ENCODE assay signal across 10 cellular contexts in the genomic region with DNA sequence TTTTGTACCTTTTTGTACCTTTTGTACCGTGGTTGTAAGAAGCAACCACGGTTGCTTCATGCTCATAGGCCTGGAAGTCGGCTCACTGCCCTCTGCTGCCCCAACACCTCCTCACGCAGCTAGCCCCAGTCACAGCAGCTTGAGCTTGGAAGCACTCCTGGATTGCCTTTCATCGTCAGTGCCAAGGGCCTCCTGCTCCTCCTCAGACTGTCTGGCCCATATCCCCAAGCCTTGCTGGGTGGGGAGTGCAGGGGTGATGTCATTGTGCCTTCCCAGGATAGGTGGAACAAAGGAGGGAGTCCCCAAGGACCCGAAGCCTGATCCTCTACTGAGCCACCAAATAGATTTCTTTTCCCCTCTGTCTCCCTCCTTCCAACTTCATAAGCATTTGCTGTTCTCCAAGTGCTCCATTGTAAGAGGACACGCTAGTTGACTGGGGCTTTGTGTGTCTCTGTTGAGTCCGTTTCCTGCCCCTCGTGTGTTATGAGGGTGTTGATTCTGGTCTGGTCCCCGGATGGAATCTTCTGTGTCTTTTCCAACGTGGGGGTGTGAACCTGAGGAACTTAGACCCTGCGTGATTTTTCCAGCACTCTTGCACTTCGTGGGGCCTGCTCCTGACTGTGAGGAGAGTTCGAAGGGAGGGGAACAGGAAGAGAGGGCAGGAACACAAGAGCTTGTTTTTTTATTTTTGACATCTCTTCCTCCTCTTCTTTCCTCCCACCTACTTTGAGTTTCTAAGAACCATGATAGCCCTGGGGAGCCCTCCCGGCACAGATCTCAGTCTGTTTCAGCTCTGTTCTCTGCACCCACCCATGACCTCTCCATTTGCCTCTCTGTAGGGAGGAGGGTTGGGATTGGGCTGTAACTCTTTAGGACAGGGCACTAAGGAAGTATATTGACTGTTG.
DNase-seq lines count a peak whose midpoint lies in the region; ATAC-seq, FAIRE-seq and TF ChIP-seq lines count a peak whose summit lies in the region.
"Had no signal": no experiment of that assay in that cellular context is flagged by ENCODE, and none has a peak within 500 bp of the region (broad histone marks: within the 10 kb centered on the region; RNA-seq: fewer than 3 reads in every experiment).

No MANE protein-coding gene starts in this region.

- no peak for TF ChIP-seq CTCF in adrenal gland (IDR thresholded peaks at IDR 0.05)
- TF ChIP-seq CTCF in HepG2 (CRISPR knock-in tag; IDR thresholded peaks at IDR 0.05): no peak

- ATAC-seq in HepG2: peak; percentile 15
- no peak for ATAC-seq in GM21786 (IDR thresholded peaks at IDR 0.05; ENCODE audit: unreplicated experiment)
- ATAC-seq in GM18498 (IDR thresholded peaks at IDR 0.05; ENCODE audit: unreplicated experiment): no peak
- no peak for ATAC-seq in HG03196 (IDR thresholded peaks at IDR 0.05; ENCODE audit: unreplicated experiment)
- ATAC-seq: SK-N-SH treated with all-trans-retinoic acid at 6 μM for 48 hours had no signal

- TF ChIP-seq POLR2A in adrenal gland (IDR thresholded peaks at IDR 0.05) (no peak), HepG2 (IDR thresholded peaks at IDR 0.05; ENCODE audit: insufficient read depth in 1 of 2, low read depth in 2 of 2, low read length in 2 of 2) (no peak; a peak in 1 of 4 replicates)

- no peaks in the 10 kb centered on the region for H3K27me3 ChIP-seq in adrenal gland
- H3K27me3 ChIP-seq in HepG2 (ENCODE audit: control insufficient read depth in 1 of 2, insufficient read depth in 2 of 2, low read length in 2 of 2): no peaks in the 10 kb centered on the region
- no peaks in the 10 kb centered on the region for H3K27me3 ChIP-seq in subcutaneous abdominal adipose tissue (ENCODE audit: control insufficient read depth in 5 of 5, insufficient read depth in 4 of 5, low read length in 5 of 5)

- peaks cover 71% of the 10 kb centered on the region for H4K20me1 ChIP-seq in HepG2 (ENCODE audit: insufficient read depth, low read length)

- H3K9me3 ChIP-seq in adrenal gland (replicated peaks in 1 of 3): no peaks in the 10 kb centered on the region
- H3K9me3 ChIP-seq in HepG2 (ENCODE audit: low read length): no peaks in the 10 kb centered on the region
- H3K9me3 ChIP-seq in subcutaneous abdominal adipose tissue (ENCODE audit: control insufficient read depth in 5 of 5, low read length in 5 of 5): no peaks in the 10 kb centered on the region

- CTCF ChIA-PET in HepG2 (lab: Yijun Ruan, JAX; ENCODE audit: low intra/inter-chr PET ratio, low total read pairs): no interaction called here

- H3K4me1 ChIP-seq in adrenal gland (replicated peaks in 1 of 2) (peaks cover 34 to 79% of the 10 kb centered on the region in 2 donors), HepG2 (ENCODE audit: insufficient read depth, low read length) (peaks cover 88% of the 10 kb centered on the region), subcutaneous abdominal adipose tissue (ENCODE audit: control insufficient read depth in 5 of 5, insufficient read depth in 5 of 5, low read length in 5 of 5) (peaks cover 16 to 60% (median 52%) of the 10 kb centered on the region in 5 donors)

- DNase-seq in NCI-H1436 (lab: John Stamatoyannopoulos, UW): peak; percentile 13
- no peak for DNase-seq in NCI-H1436 treated with DMSO at 0.1 percent for 48 hours (lab: John Stamatoyannopoulos, UW)
- peak in 2 of 7 donors; percentile 51 to 54 for DNase-seq in adrenal gland
- DNase-seq in HepG2 (ENCODE audit: low spot score): no peak
- DNase-seq: 8988T had no signal

- POLR2A ChIA-PET in HepG2 (lab: Yijun Ruan, JAX): interaction anchor here (1.4 kb wide), 1 partner anchor 20 kb away, joined by 3 read pairs; no protein-coding TSS in a partner anchor

- H3K36me3 ChIP-seq in adrenal gland (replicated peaks in 1 of 2) (peaks cover 0 to 9% of the 10 kb centered on the region in 2 donors), HepG2 (replicated peaks in 1 of 2; ENCODE audit: control insufficient read depth in 1 of 2, insufficient read depth in 2 of 2, low read length in 2 of 2) (peaks cover 55 to 80% of the 10 kb centered on the region in 2 experiments), subcutaneous abdominal adipose tissue (ENCODE audit: control insufficient read depth in 5 of 5, insufficient read depth in 5 of 5, low read length in 5 of 5) (peaks cover 0 to 33% (median 18%) of the 10 kb centered on the region in 5 donors)

- TF ChIP-seq RAD21 in HepG2 (CRISPR knock-in tag; IDR thresholded peaks at IDR 0.05): no peak

- BruUV-seq in HepG2 (replicated peaks; lab: Mats Ljungman, UMichigan): no TSS peak

- H3K4me2 ChIP-seq in HepG2 (ENCODE audit: low read depth, low read length): no peak overlapping the region

- FAIRE-seq in HepG2 (lab: Jason Lieb, UNC): no peak

- H3K79me2 ChIP-seq in HepG2 (ENCODE audit: insufficient read depth, low read length): peaks cover 99% of the 10 kb centered on the region

- intact Hi-C loops in adrenal gland (cut with DNase I): no loop called here
- intact Hi-C loops in HepG2 (cut with micrococcal nuclease; ENCODE audit: unreplicated experiment): no loop called here

- no peak overlapping the region for H2AFZ ChIP-seq in HepG2 (ENCODE audit: low read length)

- no peak overlapping the region for H3K9ac ChIP-seq in HepG2 (ENCODE audit: insufficient read depth, low read depth, low read length)
- no peak overlapping the region for H3K9ac ChIP-seq in subcutaneous abdominal adipose tissue (ENCODE audit: low read length in 5 of 5)

- in situ Hi-C loops in HepG2 (cut with HindIII; ENCODE audit: extremely low pct_ligation_motif_present, low pct_unique_long_range_greater_than_20kb): no loop called here

- H3K4me3 ChIP-seq in adrenal gland (no peak overlapping the region), HepG2 (replicated peaks in 1 of 3; ENCODE audit: insufficient read depth in 1 of 3, low read depth in 2 of 3, low read length in 3 of 3) (no peak overlapping the region), subcutaneous abdominal adipose tissue (ENCODE audit: low read depth in 1 of 5, low read length in 5 of 5) (peak overlapping the region in 1 of 5 donors; percentile 6)

- H3K27ac ChIP-seq in adrenal gland (peak overlapping the region in 4 of 5 donors; percentile 12 to 82 (median 70)), HepG2 (ENCODE audit: extremely low read length, insufficient read depth, low read length) (peak overlapping the region; percentile 0), subcutaneous abdominal adipose tissue (ENCODE audit: low read depth, low read length) (peak overlapping the region; percentile 78)

- 49 to 60% (median 57%) methylated on average over 11 to 15 of the region's 15 CpGs for WGBS in adrenal gland, 4 donors
- WGBS in HepG2 (ENCODE audit: low lambda C conversion rate): 92% methylated on average over 15 of the region's 15 CpGs

- TF ChIP-seq EP300 in HepG2 (IDR thresholded peaks at IDR 0.05; ENCODE audit: low read depth in 2 of 2, low read length in 2 of 2): no peak
- no peak for TF ChIP-seq EP300 in HepG2 (CRISPR knock-in tag; IDR thresholded peaks at IDR 0.05; ENCODE audit: borderline replicate concordance)

TF ChIP-seq in HepG2, 621 proteins besides CTCF, POLR2A, EP300 and RAD21 (continues in another document):
- no peak for TF ChIP-seq THYN1 (CRISPR knock-in tag; IDR thresholded peaks at IDR 0.05; ENCODE audit: borderline replicate concordance, low read depth)
- TF ChIP-seq IRF9 (CRISPR knock-in tag; IDR thresholded peaks at IDR 0.05; ENCODE audit: borderline replicate concordance): peak; percentile 12; the same call in 1 of the 2 replicates
- no peak for TF ChIP-seq REL (CRISPR knock-in tag; conservative IDR thresholded peaks at IDR 0.05)
- peak; percentile 90 for TF ChIP-seq RBM22 (optimal IDR thresholded peaks at IDR 0.05; ENCODE audit: low read length)
- 0 out of 2 replicates have a peak, but pooled peaks have one; percentile 10 for TF ChIP-seq ETV5 (CRISPR knock-in tag; IDR thresholded peaks at IDR 0.05; ENCODE audit: borderline replicate concordance)
- TF ChIP-seq ZNF572 (CRISPR knock-in tag; IDR thresholded peaks at IDR 0.05): 0 out of 2 replicates have a peak, but pooled peaks have one; percentile 44
- TF ChIP-seq HMGXB3 (CRISPR knock-in tag; IDR thresholded peaks at IDR 0.05; ENCODE audit: borderline replicate concordance): 0 out of 2 replicates have a peak, but pooled peaks have one; percentile 11

Comparison
In these comparisons a context has a peak if more than half of its experiments do, and no peak if none do; other contexts are left out.
1. H3K27ac ChIP-seq: peak in every context shown above with its lines; median percentile 78 in subcutaneous abdominal adipose tissue; 70 in adrenal gland; 0 in HepG2.